ENCODE assay signal across 8 cellular contexts in genomic region chr5:141022384-141022783, GRCh38. TPM values are rescaled to one million over a fixed set of nuclear protein-coding genes. Genes with fewer than 3 reads are reported as not detected.
"Had no signal": no experiment of that assay in that cellular context is flagged by ENCODE, and none has a peak within 500 bp of the region (broad histone marks: within the 10 kb centered on the region; RNA-seq: fewer than 3 reads in every experiment).

No MANE protein-coding gene starts in this region.

- DNase-seq: GDM1, GF-D8 had no signal

- H3K4me3 ChIP-seq: GM12878 had no signal

- FAIRE-seq: GM12878, GM12891, GM12892, GM18507, GM19239 had no signal

- ATAC-seq: GM12878 had no signal

RNA-seq across cellular contexts. Expression of gene PCDHB1, which starts 28.8 kb away (rescaled TPM):
- total RNA-seq: G401, GM12878 had no signal
- polyA plus RNA-seq: GM12878 had no signal

RNA-seq across cellular contexts. Expression of gene PCDHAC2, which starts 56.1 kb away (rescaled TPM):
- polyA plus RNA-seq: GM12878 had no signal
